Comparison of ENCODE assay signal across 1 cellular context in genomic region chr19:50601407-50602088, GRCh38.
TF ChIP-seq lines count a peak whose summit lies in the region.

No MANE protein-coding gene starts in this region.

TF ChIP-seq in K562, 482 proteins besides CTCF, POLR2A, EP300 and RAD21 (continued from another document and continues in another):
- TF ChIP-seq, protein P1, sequence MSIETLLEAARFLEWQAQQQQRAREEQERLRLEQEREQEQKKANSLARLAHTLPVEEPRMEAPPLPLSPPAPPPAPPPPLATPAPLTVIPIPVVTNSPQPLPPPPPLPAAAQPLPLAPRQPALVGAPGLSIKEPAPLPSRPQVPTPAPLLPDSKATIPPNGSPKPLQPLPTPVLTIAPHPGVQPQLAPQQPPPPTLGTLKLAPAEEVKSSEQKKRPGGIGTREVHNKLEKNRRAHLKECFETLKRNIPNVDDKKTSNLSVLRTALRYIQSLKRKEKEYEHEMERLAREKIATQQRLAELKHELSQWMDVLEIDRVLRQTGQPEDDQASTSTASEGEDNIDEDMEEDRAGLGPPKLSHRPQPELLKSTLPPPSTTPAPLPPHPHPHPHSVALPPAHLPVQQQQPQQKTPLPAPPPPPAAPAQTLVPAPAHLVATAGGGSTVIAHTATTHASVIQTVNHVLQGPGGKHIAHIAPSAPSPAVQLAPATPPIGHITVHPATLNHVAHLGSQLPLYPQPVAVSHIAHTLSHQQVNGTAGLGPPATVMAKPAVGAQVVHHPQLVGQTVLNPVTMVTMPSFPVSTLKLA (conservative IDR thresholded peaks at IDR 0.05): peak; percentile 42 to 78; a peak in 3 of 4 replicates
- TF ChIP-seq CREM (IDR thresholded peaks at IDR 0.05; ENCODE audit: low read depth): peak; percentile 95
- peak; percentile 95 for TF ChIP-seq TCF3 (CRISPR knock-in tag; IDR thresholded peaks at IDR 0.05)
- TF ChIP-seq FUS (optimal IDR thresholded peaks at IDR 0.05; ENCODE audit: low read depth, low read length): no peak
- TF ChIP-seq, protein P2, sequence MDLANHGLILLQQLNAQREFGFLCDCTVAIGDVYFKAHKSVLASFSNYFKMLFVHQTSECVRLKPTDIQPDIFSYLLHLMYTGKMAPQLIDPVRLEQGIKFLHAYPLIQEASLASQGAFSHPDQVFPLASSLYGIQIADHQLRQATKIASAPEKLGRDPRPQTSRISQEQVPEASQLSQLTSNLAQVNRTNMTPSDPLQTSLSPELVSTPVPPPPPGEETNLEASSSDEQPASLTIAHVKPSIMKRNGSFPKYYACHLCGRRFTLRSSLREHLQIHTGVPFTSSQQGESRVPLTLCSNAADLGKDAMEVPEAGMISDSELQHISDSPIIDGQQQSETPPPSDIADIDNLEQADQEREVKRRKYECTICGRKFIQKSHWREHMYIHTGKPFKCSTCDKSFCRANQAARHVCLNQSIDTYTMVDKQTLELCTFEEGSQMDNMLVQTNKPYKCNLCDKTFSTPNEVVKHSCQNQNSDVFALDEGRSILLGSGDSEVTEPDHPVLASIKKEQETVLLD (IDR thresholded peaks at IDR 0.05): peak; percentile 94
- TF ChIP-seq ATF1 (CRISPR knock-in tag; IDR thresholded peaks at IDR 0.05): no peak
- peak; percentile 98 for TF ChIP-seq ATF1 (tag; IDR thresholded peaks at IDR 0.05)
- TF ChIP-seq, protein P3, sequence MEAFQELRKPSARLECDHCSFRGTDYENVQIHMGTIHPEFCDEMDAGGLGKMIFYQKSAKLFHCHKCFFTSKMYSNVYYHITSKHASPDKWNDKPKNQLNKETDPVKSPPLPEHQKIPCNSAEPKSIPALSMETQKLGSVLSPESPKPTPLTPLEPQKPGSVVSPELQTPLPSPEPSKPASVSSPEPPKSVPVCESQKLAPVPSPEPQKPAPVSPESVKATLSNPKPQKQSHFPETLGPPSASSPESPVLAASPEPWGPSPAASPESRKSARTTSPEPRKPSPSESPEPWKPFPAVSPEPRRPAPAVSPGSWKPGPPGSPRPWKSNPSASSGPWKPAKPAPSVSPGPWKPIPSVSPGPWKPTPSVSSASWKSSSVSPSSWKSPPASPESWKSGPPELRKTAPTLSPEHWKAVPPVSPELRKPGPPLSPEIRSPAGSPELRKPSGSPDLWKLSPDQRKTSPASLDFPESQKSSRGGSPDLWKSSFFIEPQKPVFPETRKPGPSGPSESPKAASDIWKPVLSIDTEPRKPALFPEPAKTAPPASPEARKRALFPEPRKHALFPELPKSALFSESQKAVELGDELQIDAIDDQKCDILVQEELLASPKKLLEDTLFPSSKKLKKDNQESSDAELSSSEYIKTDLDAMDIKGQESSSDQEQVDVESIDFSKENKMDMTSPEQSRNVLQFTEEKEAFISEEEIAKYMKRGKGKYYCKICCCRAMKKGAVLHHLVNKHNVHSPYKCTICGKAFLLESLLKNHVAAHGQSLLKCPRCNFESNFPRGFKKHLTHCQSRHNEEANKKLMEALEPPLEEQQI (IDR thresholded peaks at IDR 0.05): peak; percentile 55; the same call in 1 of the 2 replicates
- no peak for TF ChIP-seq SRSF7 (optimal IDR thresholded peaks at IDR 0.05; ENCODE audit: low read depth, low read length)
- TF ChIP-seq PCBP2 (IDR thresholded peaks at IDR 0.05; ENCODE audit: low read depth, low read length, poor library complexity, severe bottlenecking): no peak
- peak; percentile 93 for TF ChIP-seq MTA2 (IDR thresholded peaks at IDR 0.05; ENCODE audit: low read depth)
- TF ChIP-seq MYNN (IDR thresholded peaks at IDR 0.05): peak; percentile 86
- TF ChIP-seq MYNN (CRISPR knock-in tag; IDR thresholded peaks at IDR 0.05): no peak
- no peak for TF ChIP-seq TFAP4 (CRISPR knock-in tag; IDR thresholded peaks at IDR 0.05; ENCODE audit: borderline replicate concordance)
- TF ChIP-seq FOXA1 (IDR thresholded peaks at IDR 0.05; ENCODE audit: borderline replicate concordance): no peak
- TF ChIP-seq FOS (IDR thresholded peaks at IDR 0.05; ENCODE audit: extremely low read depth, insufficient read length): peak; percentile 44
- 0 out of 2 replicates have a peak, but pooled peaks have one; percentile 62 for TF ChIP-seq MIER1 (IDR thresholded peaks at IDR 0.05; ENCODE audit: low read depth)
- no peak for TF ChIP-seq SREBF1 (IDR thresholded peaks at IDR 0.05; ENCODE audit: borderline replicate concordance, low read depth, low read length)
- peak; percentile 34; the same call in 1 of the 2 replicates for TF ChIP-seq ELF2 (CRISPR knock-in tag; IDR thresholded peaks at IDR 0.05)
- no peak for TF ChIP-seq SLC30A9 (CRISPR knock-in tag; IDR thresholded peaks at IDR 0.05)
- no peak for TF ChIP-seq ZNF311 (CRISPR knock-in tag; IDR thresholded peaks at IDR 0.05)
- peak; percentile 62; the same call in 1 of the 2 replicates for TF ChIP-seq RUNX1 (IDR thresholded peaks at IDR 0.05; ENCODE audit: low read depth)
- TF ChIP-seq NFE2L1 (tag; IDR thresholded peaks at IDR 0.05; ENCODE audit: borderline replicate concordance, low read depth): no peak
- peak; percentile 87 for TF ChIP-seq BRD9 (IDR thresholded peaks at IDR 0.05; ENCODE audit: low read depth, partially characterized antibody)
- TF ChIP-seq, protein P4, sequence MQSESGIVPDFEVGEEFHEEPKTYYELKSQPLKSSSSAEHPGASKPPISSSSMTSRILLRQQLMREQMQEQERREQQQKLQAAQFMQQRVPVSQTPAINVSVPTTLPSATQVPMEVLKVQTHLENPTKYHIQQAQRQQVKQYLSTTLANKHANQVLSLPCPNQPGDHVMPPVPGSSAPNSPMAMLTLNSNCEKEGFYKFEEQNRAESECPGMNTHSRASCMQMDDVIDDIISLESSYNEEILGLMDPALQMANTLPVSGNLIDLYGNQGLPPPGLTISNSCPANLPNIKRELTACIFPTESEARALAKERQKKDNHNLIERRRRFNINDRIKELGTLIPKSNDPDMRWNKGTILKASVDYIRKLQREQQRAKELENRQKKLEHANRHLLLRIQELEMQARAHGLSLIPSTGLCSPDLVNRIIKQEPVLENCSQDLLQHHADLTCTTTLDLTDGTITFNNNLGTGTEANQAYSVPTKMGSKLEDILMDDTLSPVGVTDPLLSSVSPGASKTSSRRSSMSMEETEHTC (IDR thresholded peaks at IDR 0.05): peak; percentile 96
- TF ChIP-seq POLR2B (IDR thresholded peaks at IDR 0.05; ENCODE audit: low read depth, partially characterized antibody): no peak
- peak; percentile 87 for TF ChIP-seq HLTF (IDR thresholded peaks at IDR 0.05)
- TF ChIP-seq BCLAF1 (IDR thresholded peaks at IDR 0.05; ENCODE audit: borderline replicate concordance in 1 of 2, control insufficient read depth in 1 of 2, low read depth in 2 of 2, low read length in 1 of 2): 0 out of 4 replicates have a peak, but pooled peaks of 1 of the 2 experiments have one; percentile 55
- no peak for TF ChIP-seq FOXJ3 (CRISPR knock-in tag; IDR thresholded peaks at IDR 0.05)
- peak; percentile 89 for TF ChIP-seq GATA2 (CRISPR knock-in tag; IDR thresholded peaks at IDR 0.05)
- TF ChIP-seq LEF1 (IDR thresholded peaks at IDR 0.05): peak; percentile 95
- TF ChIP-seq ZNF224 (CRISPR knock-in tag; IDR thresholded peaks at IDR 0.05): no peak
- no peak for TF ChIP-seq CTCFL (IDR thresholded peaks at IDR 0.05; ENCODE audit: borderline replicate concordance, insufficient read depth, low read depth, low read length, poor library complexity, severe bottlenecking)
- no peak; the same call in 1 of the 2 replicates for TF ChIP-seq MAFF (IDR thresholded peaks at IDR 0.05; ENCODE audit: low read length)
- peak; percentile 51; the same call in 1 of the 2 replicates for TF ChIP-seq ZKSCAN8 (CRISPR knock-in tag; IDR thresholded peaks at IDR 0.05)
- TF ChIP-seq ZNF184 (CRISPR knock-in tag; IDR thresholded peaks at IDR 0.05): no peak
- TF ChIP-seq ZNF121 (CRISPR knock-in tag; conservative IDR thresholded peaks at IDR 0.05): no peak
- TF ChIP-seq, protein P5, sequence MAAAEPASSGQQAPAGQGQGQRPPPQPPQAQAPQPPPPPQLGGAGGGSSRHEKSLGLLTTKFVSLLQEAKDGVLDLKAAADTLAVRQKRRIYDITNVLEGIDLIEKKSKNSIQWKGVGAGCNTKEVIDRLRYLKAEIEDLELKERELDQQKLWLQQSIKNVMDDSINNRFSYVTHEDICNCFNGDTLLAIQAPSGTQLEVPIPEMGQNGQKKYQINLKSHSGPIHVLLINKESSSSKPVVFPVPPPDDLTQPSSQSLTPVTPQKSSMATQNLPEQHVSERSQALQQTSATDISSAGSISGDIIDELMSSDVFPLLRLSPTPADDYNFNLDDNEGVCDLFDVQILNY (CRISPR knock-in tag; IDR thresholded peaks at IDR 0.05): no peak
- TF ChIP-seq ZNF174 (CRISPR knock-in tag; IDR thresholded peaks at IDR 0.05): no peak
- TF ChIP-seq SMARCA5 (IDR thresholded peaks at IDR 0.05): no peak
- TF ChIP-seq CUX1 (CRISPR knock-in tag; IDR thresholded peaks at IDR 0.05): peak; percentile 85
- 0 out of 2 replicates have a peak, but pooled peaks have one; percentile 44 for TF ChIP-seq TARDBP (IDR thresholded peaks at IDR 0.05)
- TF ChIP-seq RCOR1 (IDR thresholded peaks at IDR 0.05; ENCODE audit: borderline replicate concordance in 1 of 2, low read depth in 2 of 2, low read length in 2 of 2): peak in 1 of 2 experiments; percentile 85; a peak in 2 of 4 replicates
- TF ChIP-seq ZFPM2 (CRISPR knock-in tag; IDR thresholded peaks at IDR 0.05): no peak
- no peak; the same call in 1 of the 2 replicates for TF ChIP-seq OTX1 (CRISPR knock-in tag; IDR thresholded peaks at IDR 0.05)
- TF ChIP-seq HES1 (IDR thresholded peaks at IDR 0.05; ENCODE audit: low read depth): peak; percentile 90
